In genomic region chr16:23015580-23015979, GRCh38 we compare ENCODE assay signal across 13 cellular contexts.
DNase-seq lines count a peak whose midpoint lies in the region; ATAC-seq lines count a peak whose summit lies in the region.
"Had no signal": no experiment of that assay in that cellular context is flagged by ENCODE, and none has a peak within 500 bp of the region (broad histone marks: within the 10 kb centered on the region; RNA-seq: fewer than 3 reads in every experiment).

No MANE protein-coding gene starts in this region.

- peaks cover 3 to 5% of the 10 kb centered on the region in 2 donors for H3K9me3 Mint-ChIP-seq in stimulated activated naive B cell treated with anti-CD40 and anti-IgM and Interleukin-4, amounts not matched to agents 10 μg/mL and 1 μg/mL and 100 μg/mL, for 72 hours
- peaks cover 5 to 7% of the 10 kb centered on the region in 2 donors for H3K9me3 Mint-ChIP-seq in stimulated activated naive CD8-positive, alpha-beta T cell treated with anti-CD3 and anti-CD28 coated beads, Interleukin-15, amount 100 ng/mL, for 72 hours
- H3K9me3 Mint-ChIP-seq: CD4-positive, CD25-positive, alpha-beta regulatory T cell had no signal

- DNase-seq in DMS53 (lab: John Stamatoyannopoulos, UW) (peak; percentile 14), DMS53 treated with DMSO at 0.1 percent for 48 hours (lab: John Stamatoyannopoulos, UW; ENCODE audit: unreplicated experiment) (no peak), kidney tubule cell (ENCODE audit: low spot score) (peak; percentile 52), SHP77 treated with DMSO at 0.1 percent for 48 hours (lab: John Stamatoyannopoulos, UW) (no peak), nucleus accumbens (lab: John Stamatoyannopoulos, UW) (no peak)
- no peak for DNase-seq in stimulated activated naive B cell treated with anti-CD40 and anti-IgM and Interleukin-4, amounts not matched to agents 10 μg/mL and 1 μg/mL and 100 μg/mL, for 72 hours
- no peak for DNase-seq in stimulated activated naive CD8-positive, alpha-beta T cell treated with anti-CD3 and anti-CD28 coated beads, Interleukin-15, amount 100 ng/mL, for 72 hours
- DNase-seq: CD4-positive, CD25-positive, alpha-beta regulatory T cell; DMS 273 treated with DMSO at 0.1 percent for 48 hours; EL; GM23248 had no signal

- peaks cover 9 to 12% of the 10 kb centered on the region in 2 donors for H3K4me1 Mint-ChIP-seq in stimulated activated naive B cell treated with anti-CD40 and anti-IgM and Interleukin-4, amounts not matched to agents 10 μg/mL and 1 μg/mL and 100 μg/mL, for 72 hours
- no peaks in the 10 kb centered on the region for H3K4me1 Mint-ChIP-seq in stimulated activated naive CD8-positive, alpha-beta T cell treated with anti-CD3 and anti-CD28 coated beads, Interleukin-15, amount 100 ng/mL, for 72 hours
- H3K4me1 Mint-ChIP-seq: CD4-positive, CD25-positive, alpha-beta regulatory T cell had no signal

- peaks cover 15 to 26% of the 10 kb centered on the region in 2 donors for H3K27me3 Mint-ChIP-seq in stimulated activated naive B cell treated with anti-CD40 and anti-IgM and Interleukin-4, amounts not matched to agents 10 μg/mL and 1 μg/mL and 100 μg/mL, for 72 hours
- peaks cover 21% of the 10 kb centered on the region for H3K27me3 Mint-ChIP-seq in stimulated activated naive CD8-positive, alpha-beta T cell treated with anti-CD3 and anti-CD28 coated beads, Interleukin-15, amount 100 ng/mL, for 72 hours

- no peaks in the 10 kb centered on the region for H3K36me3 Mint-ChIP-seq in stimulated activated naive B cell treated with anti-CD40 and anti-IgM and Interleukin-4, amounts not matched to agents 10 μg/mL and 1 μg/mL and 100 μg/mL, for 72 hours
- H3K36me3 Mint-ChIP-seq: CD4-positive, CD25-positive, alpha-beta regulatory T cell had no signal

- H3K27ac Mint-ChIP-seq in stimulated activated naive B cell treated with anti-CD40 and anti-IgM and Interleukin-4, amounts not matched to agents 10 μg/mL and 1 μg/mL and 100 μg/mL, for 72 hours: no peak overlapping the region
- no peak overlapping the region for H3K27ac Mint-ChIP-seq in stimulated activated naive CD8-positive, alpha-beta T cell treated with anti-CD3 and anti-CD28 coated beads, Interleukin-15, amount 100 ng/mL, for 72 hours
- H3K27ac Mint-ChIP-seq: CD4-positive, CD25-positive, alpha-beta regulatory T cell had no signal

- ATAC-seq in HG02759 (IDR thresholded peaks at IDR 0.05; ENCODE audit: unreplicated experiment): peak; percentile 56
- peak; percentile 43 to 47 for ATAC-seq in stimulated activated naive B cell treated with anti-CD40 and anti-IgM and Interleukin-4, amounts not matched to agents 10 μg/mL and 1 μg/mL and 100 μg/mL, for 72 hours (replicated peaks)
- ATAC-seq in stimulated activated naive CD8-positive, alpha-beta T cell treated with anti-CD3 and anti-CD28 coated beads, Interleukin-15, amount 100 ng/mL, for 72 hours: no peak
- ATAC-seq: HCT116 had no signal

- no peak overlapping the region for H3K4me3 Mint-ChIP-seq in stimulated activated naive B cell treated with anti-CD40 and anti-IgM and Interleukin-4, amounts not matched to agents 10 μg/mL and 1 μg/mL and 100 μg/mL, for 72 hours
- H3K4me3 Mint-ChIP-seq in stimulated activated naive CD8-positive, alpha-beta T cell treated with anti-CD3 and anti-CD28 coated beads, Interleukin-15, amount 100 ng/mL, for 72 hours: no peak overlapping the region
- H3K4me3 Mint-ChIP-seq: CD4-positive, CD25-positive, alpha-beta regulatory T cell had no signal

Comparison
In these comparisons a context has a peak if more than half of its experiments do, and no peak if none do; other contexts are left out.
1. DNase-seq: peak in DMS53 (single experiment) and kidney tubule cell (single experiment); none in DMS53 treated with DMSO at 0.1 percent for 48 hours (single experiment), stimulated activated naive B cell treated with anti-CD40 and anti-IgM and Interleukin-4, amounts not matched to agents 10 μg/mL and 1 μg/mL and 100 μg/mL, for 72 hours (single experiment), SHP77 treated with DMSO at 0.1 percent for 48 hours (single experiment), nucleus accumbens (0 of 56) and stimulated activated naive CD8-positive, alpha-beta T cell treated with anti-CD3 and anti-CD28 coated beads, Interleukin-15, amount 100 ng/mL, for 72 hours (0 of 2).